27 cellular contexts compared by ENCODE assay signal in genomic region chr9:122205176-122205575, GRCh38. TPM values are rescaled to one million over a fixed set of nuclear protein-coding genes. Genes with fewer than 3 reads are reported as not detected.
A peak's percentile ranks its signal among the peaks of the same experiment; 100 is the strongest.
DNase-seq lines count a peak whose midpoint lies in the region; ATAC-seq, FAIRE-seq and TF ChIP-seq lines count a peak whose summit lies in the region.
"Had no signal": no experiment of that assay in that cellular context is flagged by ENCODE, and none has a peak within 500 bp of the region (broad histone marks: within the 10 kb centered on the region; RNA-seq: fewer than 3 reads in every experiment).

No MANE protein-coding gene starts in this region.

- no peaks in the 10 kb centered on the region for H3K79me2 ChIP-seq in H1 (ENCODE audit: control insufficient read depth in 1 of 2, insufficient read depth in 2 of 2, low read length in 2 of 2)

- intact Hi-C loops in IMR-90 (cut with micrococcal nuclease) (no loop called here), spleen (cut with DNase I; ENCODE audit: low total_unique reads) (no loop called here)

- no peaks in the 10 kb centered on the region for H3K4me1 Mint-ChIP-seq in glutamatergic neuron (ENCODE audit: low read depth, unreplicated experiment)
- H3K4me1 Mint-ChIP-seq: CD4-positive, alpha-beta memory T cell had no signal

- no peak overlapping the region for H3K56ac ChIP-seq in IMR-90 (ENCODE audit: extremely low read depth, insufficient read depth, low read length)
- no peak overlapping the region for H3K56ac ChIP-seq in H1 (replicated peaks; ENCODE audit: insufficient read length, low read depth, low read length)

- H2BK20ac ChIP-seq in IMR-90 (ENCODE audit: low read depth, low read length) (no peak overlapping the region), H1 (ENCODE audit: low read length) (peak overlapping the region; percentile 53)

- H3K4ac ChIP-seq in IMR-90 (ENCODE audit: low read depth, low read length) (no peak overlapping the region; the same call in 1 of the 2 replicates), H1 (replicated peaks; ENCODE audit: insufficient read length, low read depth, low read length) (no peak overlapping the region), neuronal stem cell (ENCODE audit: low read length) (peak overlapping the region; percentile 8)

- no peak overlapping the region for H3K23ac ChIP-seq in IMR-90 (ENCODE audit: low read depth, low read length)
- H3K23ac ChIP-seq in H1 (ENCODE audit: insufficient read length), result no peak overlapping the region
- peak overlapping the region; percentile 69 for H3K23ac ChIP-seq in neuronal stem cell (ENCODE audit: low read depth, low read length, poor library complexity)

- H3K9me1 ChIP-seq in IMR-90 (ENCODE audit: insufficient read depth, low read length), result no peaks in the 10 kb centered on the region; the same call in 1 of the 2 replicates

- in situ Hi-C loops in IMR-90 (cut with MboI; ENCODE audit: low sequenced_read_pairs), result no loop called here

- H3K36me3 Mint-ChIP-seq in glutamatergic neuron (ENCODE audit: unreplicated experiment), result no peaks in the 10 kb centered on the region
- H3K36me3 Mint-ChIP-seq: CD4-positive, alpha-beta memory T cell had no signal

- no peak for ATAC-seq in IMR-90 (ENCODE audit: low read depth)
- ATAC-seq: A549, GM23338 had no signal

- POLR2A ChIA-PET in IMR-90 (lab: Charles Lee; ENCODE audit: unreplicated experiment) (no interaction called here), H1 (lab: Charles Lee; ENCODE audit: partially characterized antibody) (no interaction called here)

- H3K18ac ChIP-seq in IMR-90 (ENCODE audit: low read depth, low read length), result no peak overlapping the region
- peak overlapping the region; percentile 11; the same call in 1 of the 2 replicates for H3K18ac ChIP-seq in H1 (ENCODE audit: extremely low read depth, low read length)
- peak overlapping the region; percentile 33 for H3K18ac ChIP-seq in neuronal stem cell (ENCODE audit: low read length)

- H3K9ac ChIP-seq in IMR-90 (ENCODE audit: low read depth, low read length) (no peak overlapping the region), H1 (replicated peaks in 1 of 4; ENCODE audit: extremely low read depth in 1 of 4, low read depth in 3 of 4, low read length in 3 of 4) (peak overlapping the region in 1 of 4 experiments; percentile 22; a peak in 1 of 7 replicates), neuronal stem cell (ENCODE audit: low read depth, low read length, poor library complexity) (no peak overlapping the region)

- H4K5ac ChIP-seq in IMR-90 (ENCODE audit: low read depth, low read length), result no peak overlapping the region
- no peak overlapping the region for H4K5ac ChIP-seq in H1 (ENCODE audit: insufficient read length, low read depth, low read length)

- H2BK120ac ChIP-seq in IMR-90 (ENCODE audit: low read depth, low read length) (no peak overlapping the region), H1 (replicated peaks; ENCODE audit: low read depth, low read length) (no peak overlapping the region), neuronal stem cell (ENCODE audit: low read depth, low read length) (no peak overlapping the region)

- H3K4me3 ChIP-seq in IMR-90 (ENCODE audit: insufficient read depth, low read depth, low read length) (no peak overlapping the region), H1 (ENCODE audit: extremely low read depth in 1 of 4, insufficient read depth in 2 of 4, low read depth in 3 of 4, low read length in 4 of 4) (no peak overlapping the region), neuronal stem cell (ENCODE audit: low read length in 2 of 2) (no peak overlapping the region), spleen (no peak overlapping the region)
- H3K4me3 ChIP-seq: A549, GM23338, HAP-1 had no signal

- no peaks in the 10 kb centered on the region for H3K23me2 ChIP-seq in H1 (ENCODE audit: low read depth, low read length)

- H3K4me3 Mint-ChIP-seq in glutamatergic neuron (ENCODE audit: unreplicated experiment), result no peak overlapping the region
- H3K4me3 Mint-ChIP-seq: CD4-positive, alpha-beta memory T cell; GM23338; HFFc6 had no signal

- CTCF ChIA-PET in IMR-90 (lab: Yijun Ruan, JAX) (no interaction called here), H1 (lab: Charles Lee; ENCODE audit: partially characterized antibody) (interaction anchor here (0.8 to 8.0 kb wide), 6 partner anchors 9 to 145 kb away, joined by 3 to 43 read pairs (median 4); no protein-coding TSS in a partner anchor)

- 98% methylated on average over 6 of the region's 8 CpGs; no CpG with 5 or more reads in 1 of the 2 experiments for WGBS in IMR-90 (ENCODE audit: extremely low coverage in 2 of 2, insufficient read length in 1 of 2), 2 experiments
- 91% methylated on average over 8 of the region's 8 CpGs; no CpG with 5 or more reads in 1 of the 2 experiments for WGBS in H1 (ENCODE audit: extremely low coverage in 1 of 2, insufficient coverage in 1 of 2, insufficient read length in 1 of 2, insufficient replicate concordance in 2 of 2, low coverage in 1 of 2, low lambda C conversion rate in 2 of 2, missing lambda C conversion rate in 1 of 2), 2 experiments
- no CpG with 5 or more reads among the region's 8 CpGs for WGBS in neuronal stem cell (ENCODE audit: extremely low coverage in 2 of 2, insufficient read length in 2 of 2, insufficient replicate concordance in 1 of 2), 2 donors
- 88 to 99% (median 93%) methylated on average over 8 of the region's 8 CpGs for WGBS in spleen, 5 donors

- H3K9me3 ChIP-seq in IMR-90 (ENCODE audit: control insufficient read depth, insufficient read depth, low read length) (no peaks in the 10 kb centered on the region), H1 (ENCODE audit: insufficient read depth in 2 of 2, low read depth in 1 of 2, low read length in 1 of 2) (no peaks in the 10 kb centered on the region), neuronal stem cell (replicated peaks in 1 of 2; ENCODE audit: control insufficient read depth in 2 of 2, insufficient read depth in 1 of 2, low read depth in 1 of 2, low read length in 2 of 2) (peaks cover 0 to 3% of the 10 kb centered on the region in 2 donors), spleen (no peaks in the 10 kb centered on the region)
- H3K9me3 ChIP-seq: A549, HAP-1 had no signal

- no peak overlapping the region for H2AK9ac ChIP-seq in IMR-90 (replicated peaks; ENCODE audit: low read depth, low read length, poor library complexity)

- H2BK5ac ChIP-seq in IMR-90 (ENCODE audit: low read depth, low read length, poor library complexity, severe bottlenecking), result no peak overlapping the region
- no peak overlapping the region for H2BK5ac ChIP-seq in H1 (ENCODE audit: low read depth, low read length)
- no peak overlapping the region for H2BK5ac ChIP-seq in neuronal stem cell (ENCODE audit: low read length)

- H4K91ac ChIP-seq in IMR-90 (ENCODE audit: insufficient read depth, low read depth, low read length) (no peak overlapping the region), H1 (replicated peaks; ENCODE audit: insufficient read length, low read length) (peak overlapping the region; percentile 35), neuronal stem cell (ENCODE audit: low read depth, low read length, poor library complexity) (no peak overlapping the region)

- peak overlapping the region; percentile 94; the same call in 1 of the 2 replicates for H2BK12ac ChIP-seq in H1 (ENCODE audit: low read depth, low read length)
- H2BK12ac ChIP-seq in neuronal stem cell (ENCODE audit: low read length), result no peak overlapping the region

- H3K14ac ChIP-seq in IMR-90 (replicated peaks; ENCODE audit: low read depth, low read length) (no peak overlapping the region), H1 (ENCODE audit: insufficient read length) (no peak overlapping the region), neuronal stem cell (ENCODE audit: low read length) (no peak overlapping the region)

- no peaks in the 10 kb centered on the region for H3K79me1 ChIP-seq in IMR-90 (ENCODE audit: low read depth in 1 of 2, low read length in 2 of 2)
- no peaks in the 10 kb centered on the region for H3K79me1 ChIP-seq in H1 (ENCODE audit: low read depth, low read length)
- peaks cover 3% of the 10 kb centered on the region for H3K79me1 ChIP-seq in neuronal stem cell (ENCODE audit: low read depth, low read length)

- H3K27me3 ChIP-seq in IMR-90 (ENCODE audit: control insufficient read depth, insufficient read depth, low read length), result peaks cover 10% of the 10 kb centered on the region; the same call in 1 of the 2 replicates
- H3K27me3 ChIP-seq in H1 (replicated peaks in 1 of 4; ENCODE audit: control insufficient read depth in 3 of 4, extremely low read depth in 1 of 4, insufficient read depth in 3 of 4, low read length in 3 of 4), result no peaks in the 10 kb centered on the region; a peak in 1 of 7 replicates
- peaks cover 0 to 90% (median 0%) of the 10 kb centered on the region in 3 experiments for H3K27me3 ChIP-seq in neuronal stem cell (ENCODE audit: control insufficient read depth in 3 of 3, insufficient read depth in 3 of 3, low read depth in 1 of 3, low read length in 3 of 3)
- peaks cover 0 to 17% (median 0%) of the 10 kb centered on the region in 7 donors for H3K27me3 ChIP-seq in spleen (replicated peaks in 1 of 7)

- H2BK15ac ChIP-seq in IMR-90 (ENCODE audit: low read depth, low read length) (no peak overlapping the region), H1 (ENCODE audit: low read length) (0 out of 2 replicates have a peak overlapping the region, but pooled peaks have one; percentile 6), neuronal stem cell (ENCODE audit: low read length) (peak overlapping the region; percentile 77)

- no peak for TF ChIP-seq POLR2A in IMR-90 (IDR thresholded peaks at IDR 0.05; ENCODE audit: low read depth, low read length)
- no peak for TF ChIP-seq POLR2A in H1 (IDR thresholded peaks at IDR 0.05; ENCODE audit: control extremely low read depth in 1 of 2, low read depth in 2 of 2, low read length in 2 of 2)
- no peak for TF ChIP-seq POLR2A in spleen (IDR thresholded peaks at IDR 0.05)

- H3K27me3 Mint-ChIP-seq in glutamatergic neuron (ENCODE audit: unreplicated experiment), result peaks cover 5% of the 10 kb centered on the region

- H2AFZ ChIP-seq in IMR-90 (replicated peaks; ENCODE audit: low read length, poor library complexity) (no peak overlapping the region), H1 (ENCODE audit: low read length) (no peak overlapping the region), neuronal stem cell (ENCODE audit: low read length) (no peak overlapping the region)

- H4K20me1 ChIP-seq in IMR-90 (ENCODE audit: insufficient read depth, low read length) (peaks cover 4% of the 10 kb centered on the region; the same call in 1 of the 2 replicates), H1 (replicated peaks in 1 of 2; ENCODE audit: control insufficient read depth in 1 of 2, insufficient read depth in 2 of 2, low read length in 2 of 2) (no peaks in the 10 kb centered on the region)

- H3K27ac ChIP-seq in IMR-90 (ENCODE audit: insufficient read depth, low read length) (no peak overlapping the region), H1 (ENCODE audit: low read depth, low read length) (no peak overlapping the region), neuronal stem cell (replicated peaks; ENCODE audit: low read length) (no peak overlapping the region), spleen (no peak overlapping the region)
- H3K27ac ChIP-seq: A549 had no signal

- FAIRE-seq in H1 (lab: Jason Lieb, UNC), result no peak
- FAIRE-seq: A549, GM12891, GM18507, H54 had no signal

- H3K9me3 Mint-ChIP-seq in glutamatergic neuron (ENCODE audit: unreplicated experiment), result no peaks in the 10 kb centered on the region
- H3K9me3 Mint-ChIP-seq: GM23338, HFFc6 had no signal

- TF ChIP-seq CTCF in IMR-90 (conservative IDR thresholded peaks at IDR 0.05; ENCODE audit: low read depth, low read length) (no peak), H1 (IDR thresholded peaks at IDR 0.05; ENCODE audit: control extremely low read depth in 1 of 3, insufficient read depth in 1 of 3, low read depth in 1 of 3, low read length in 3 of 3) (no peak), spleen (IDR thresholded peaks at IDR 0.05 in 8 of 11, conservative IDR thresholded peaks at IDR 0.05 in 3 of 11) (no peak), glutamatergic neuron (IDR thresholded peaks at IDR 0.05; ENCODE audit: partially characterized antibody, unreplicated experiment) (no peak)

- DNase-seq in IMR-90 (no peak), H1 (ENCODE audit: low read depth in 1 of 2, low spot score in 2 of 2) (no peak), neuronal stem cell (ENCODE audit: low spot score) (no peak), spleen (peak; percentile 58), Ammon's horn (ENCODE audit: low spot score) (no peak), glutamatergic neuron (no peak)
- no peak for DNase-seq in activated CD8-positive, alpha-beta memory T cell treated with anti-CD3 and anti-CD28 coated beads, Interleukin-2, amount 50 U/mL, for 48 hours
- DNase-seq: 8988T; ACHN; AML-193; C1 segment of cervical spinal cord; Calu3; CD4-positive, alpha-beta memory T cell; COR-L47; DMS53; DMS79 treated with DMSO at 0.1 percent for 48 hours; GF-D8; HFFc6 had no signal

- BruUV-seq in IMR-90 (replicated peaks; lab: Mats Ljungman, UMichigan), result no TSS peak

- TF ChIP-seq EP300 in H1 (IDR thresholded peaks at IDR 0.05; ENCODE audit: borderline replicate concordance in 1 of 2, low read depth in 2 of 2, low read length in 2 of 2), result no peak

- H2AK5ac ChIP-seq in IMR-90 (ENCODE audit: low read depth, low read length) (peak overlapping the region; percentile 15), H1 (ENCODE audit: low read depth, low read length) (peak overlapping the region; percentile 71; the same call in 1 of the 2 replicates), neuronal stem cell (ENCODE audit: low read depth, low read length) (peak overlapping the region; percentile 73)

- TF ChIP-seq RAD21 in IMR-90 (IDR thresholded peaks at IDR 0.05; ENCODE audit: low read length) (no peak), H1 (IDR thresholded peaks at IDR 0.05 in 1 of 2, conservative IDR thresholded peaks at IDR 0.05 in 1 of 2; ENCODE audit: low read depth in 2 of 2, low read length in 2 of 2) (no peak)

- H3K36me3 ChIP-seq in IMR-90 (ENCODE audit: control insufficient read depth, insufficient read depth, low read length) (no peaks in the 10 kb centered on the region), H1 (ENCODE audit: control insufficient read depth in 2 of 4, insufficient read depth in 4 of 4, low read length in 3 of 4) (no peaks in the 10 kb centered on the region), neuronal stem cell (replicated peaks in 1 of 2; ENCODE audit: control insufficient read depth in 2 of 2, insufficient read depth in 2 of 2, low read length in 2 of 2) (no peaks in the 10 kb centered on the region), spleen (no peaks in the 10 kb centered on the region)
- H3K36me3 ChIP-seq: HAP-1 had no signal

- H4K8ac ChIP-seq in IMR-90 (ENCODE audit: low read depth in 2 of 2, low read length in 2 of 2) (no peak overlapping the region), H1 (ENCODE audit: extremely low read depth, insufficient read depth, low read length) (no peak overlapping the region; the same call in 1 of the 2 replicates), neuronal stem cell (ENCODE audit: low read depth, low read length) (peak overlapping the region; percentile 9)

- H3K4me1 ChIP-seq in IMR-90 (ENCODE audit: control insufficient read depth, insufficient read depth, low read length) (peaks cover 8% of the 10 kb centered on the region; the same call in 1 of the 2 replicates), H1 (replicated peaks in 1 of 4; ENCODE audit: control insufficient read depth in 3 of 4, insufficient read depth in 4 of 4, low read length in 3 of 4) (peaks cover 0 to 11% (median 6%) of the 10 kb centered on the region in 4 experiments; a peak in 6 of 7 replicates), neuronal stem cell (ENCODE audit: control insufficient read depth in 2 of 2, insufficient read depth in 1 of 2, low read depth in 1 of 2, low read length in 2 of 2) (peaks cover 2 to 4% of the 10 kb centered on the region in 2 donors), spleen (no peaks in the 10 kb centered on the region)
- H3K4me1 ChIP-seq: A549, HAP-1 had no signal

- H3K4me2 ChIP-seq in IMR-90 (ENCODE audit: low read depth, low read length), result no peak overlapping the region
- H3K4me2 ChIP-seq in H1 (ENCODE audit: insufficient read depth in 1 of 2, low read depth in 2 of 2, low read length in 2 of 2), result no peak overlapping the region
- no peak overlapping the region for H3K4me2 ChIP-seq in neuronal stem cell (ENCODE audit: insufficient read depth, low read length, poor library complexity, severe bottlenecking)
- H3K4me2 ChIP-seq: A549 had no signal

- dilution Hi-C loops in IMR-90 (cut with HindIII; ENCODE audit: low sequenced_read_pairs, unreplicated experiment), result no loop called here

- H3K27ac Mint-ChIP-seq in glutamatergic neuron (ENCODE audit: unreplicated experiment), result no peak overlapping the region
- H3K27ac Mint-ChIP-seq: CD4-positive, alpha-beta memory T cell; GM23338; HFFc6 had no signal

RNA-seq across cellular contexts. Expression of gene LHX6, which starts 23.6 kb away (rescaled TPM):
- total RNA-seq in IMR-90 (2012; rRNA removed), result under 0.01 TPM in 2 replicates
- 0.05 and 0.17 TPM in 2 replicates for polyA plus RNA-seq in IMR-90 (2012; rRNA removed)
- 0.01 and 0.11 TPM in 2 replicates for polyA plus RNA-seq in IMR-90 (2012; cell fraction: cytosol; rRNA removed)
- 0.09 and 0.21 TPM in 2 replicates for polyA plus RNA-seq in IMR-90 (2012; cell fraction: nucleus; rRNA removed; ENCODE audit: low replicate concordance)
- total RNA-seq in H1 (2021; fragmentation: NEBNext Ultra II Directional; extraction: Animal tissue kit (Norgen Biotek cat#: 25700)), result 1.2 and 1.9 TPM in 2 replicates
- 0.92 and 1.0 TPM in 2 replicates for polyA plus RNA-seq in H1 (2011; rRNA removed)
- 0.96 TPM for polyA plus RNA-seq in H1 (2011; cell fraction: cytosol; rRNA removed)
- 1.3 TPM for polyA plus RNA-seq in H1 (2011; cell fraction: nucleus; rRNA removed)
- 0.47 to 1.5 TPM (median 0.91 TPM) in 4 replicates for polyA plus RNA-seq in H1 (2012, experiment 1 of 2)
- polyA plus RNA-seq in H1 (2012, experiment 2 of 2), result 0.52 TPM
- 1.3 TPM for polyA plus RNA-seq in H1 (2013, experiment 1 of 2)
- polyA plus RNA-seq in H1 (2013, experiment 2 of 2), result 1.4 TPM
- polyA minus RNA-seq in H1 (2011; rRNA and poly(A)+ RNA removed), result 0.63 and 0.88 TPM in 2 replicates
- 0.44 TPM for polyA minus RNA-seq in H1 (2011; cell fraction: cytosol; rRNA and poly(A)+ RNA removed)
- 1.4 TPM for polyA minus RNA-seq in H1 (2011; cell fraction: nucleus; rRNA and poly(A)+ RNA removed)
- 0.04 TPM for polyA plus RNA-seq in neuronal stem cell (2013, experiment 1 of 2)
- polyA plus RNA-seq in neuronal stem cell (2013, experiment 2 of 2), result 0.12 TPM
- total RNA-seq in spleen, result 1 to 10 TPM in 1 of 7 donors, under 1 TPM in 3, not detected in 3; 0.40 to 1.3 (median 0.46) TPM
- under 1 TPM; 0.04 to 0.12 (median 0.10) TPM for polyA plus RNA-seq in spleen
- 2.8 TPM for total RNA-seq in glutamatergic neuron (ENCODE audit: unreplicated experiment)
- total RNA-seq: CD4-positive, alpha-beta memory T cell; HFFc6 had no signal
- polyA plus RNA-seq: BJ; CD4-positive, alpha-beta memory T cell had no signal

RNA-seq across cellular contexts. Expression of gene MORN5, which starts 45.5 kb away (rescaled TPM):
- not detected in 2 replicates for total RNA-seq in IMR-90 (2012; rRNA removed)
- polyA plus RNA-seq in IMR-90 (2012; rRNA removed), result not detected in 2 replicates
- polyA plus RNA-seq in IMR-90 (2012; cell fraction: cytosol; rRNA removed), result not detected in 2 replicates
- polyA plus RNA-seq in IMR-90 (2012; cell fraction: nucleus; rRNA removed; ENCODE audit: low replicate concordance), result not detected in 2 replicates
- not detected in 2 replicates for total RNA-seq in H1 (2021; fragmentation: NEBNext Ultra II Directional; extraction: Animal tissue kit (Norgen Biotek cat#: 25700))
- polyA plus RNA-seq in H1 (2011; rRNA removed), result not detected in 2 replicates
- polyA plus RNA-seq in H1 (2011; cell fraction: cytosol; rRNA removed), result not detected
- polyA plus RNA-seq in H1 (2011; cell fraction: nucleus; rRNA removed), result not detected
- polyA plus RNA-seq in H1 (2012, experiment 1 of 2), result not detected in 4 replicates
- not detected for polyA plus RNA-seq in H1 (2012, experiment 2 of 2)
- polyA plus RNA-seq in H1 (2013, experiment 1 of 2), result not detected
- not detected for polyA plus RNA-seq in H1 (2013, experiment 2 of 2)
- not detected in 2 replicates for polyA minus RNA-seq in H1 (2011; rRNA and poly(A)+ RNA removed)
- not detected for polyA minus RNA-seq in H1 (2011; cell fraction: cytosol; rRNA and poly(A)+ RNA removed)
- not detected for polyA minus RNA-seq in H1 (2011; cell fraction: nucleus; rRNA and poly(A)+ RNA removed)
- polyA plus RNA-seq in neuronal stem cell (2013, experiment 1 of 2), result 0.61 TPM
- polyA plus RNA-seq in neuronal stem cell (2013, experiment 2 of 2), result 1.4 TPM
- 1 to 10 TPM in 1 of 7 donors, not detected in 6; 1.4 TPM for total RNA-seq in spleen
- not detected for polyA plus RNA-seq in spleen
- not detected for total RNA-seq in glutamatergic neuron (ENCODE audit: unreplicated experiment)
- total RNA-seq: Calu3; CD4-positive, alpha-beta memory T cell; Daoy; G401; GM23338; HFFc6 had no signal
- polyA plus RNA-seq: A549; BJ; CD4-positive, alpha-beta memory T cell; GM23338 had no signal

RNA-seq across cellular contexts. Expression of gene NDUFA8, which starts 45.6 kb away (rescaled TPM):
- total RNA-seq in IMR-90 (2012; rRNA removed) (45.2 and 80.8 TPM in 2 replicates), spleen (10 to 100 TPM; 27.8 to 32.7 (median 29.2) TPM), glutamatergic neuron (ENCODE audit: unreplicated experiment) (46.1 TPM)
- polyA plus RNA-seq in IMR-90 (2012; rRNA removed) (98.1 and 103 TPM in 2 replicates), H1 (2011; rRNA removed) (56.6 and 73.8 TPM in 2 replicates), spleen (10 to 100 TPM; 47.6 to 72.7 (median 66.3) TPM)
- 54.5 and 98.8 TPM in 2 replicates for polyA plus RNA-seq in IMR-90 (2012; cell fraction: cytosol; rRNA removed)
- 11.0 and 36.0 TPM in 2 replicates for polyA plus RNA-seq in IMR-90 (2012; cell fraction: nucleus; rRNA removed; ENCODE audit: low replicate concordance)
- 59.8 and 61.0 TPM in 2 replicates for total RNA-seq in H1 (2021; fragmentation: NEBNext Ultra II Directional; extraction: Animal tissue kit (Norgen Biotek cat#: 25700))
- 79.1 TPM for polyA plus RNA-seq in H1 (2011; cell fraction: cytosol; rRNA removed)
- 28.4 TPM for polyA plus RNA-seq in H1 (2011; cell fraction: nucleus; rRNA removed)
- 77.6 to 100 TPM (median 85.9 TPM) in 4 replicates for polyA plus RNA-seq in H1 (2012, experiment 1 of 2)
- 79.9 TPM for polyA plus RNA-seq in H1 (2012, experiment 2 of 2)
- polyA plus RNA-seq in H1 (2013, experiment 1 of 2), result 79.1 TPM
- 79.1 TPM for polyA plus RNA-seq in H1 (2013, experiment 2 of 2)
- 31.9 and 35.9 TPM in 2 replicates for polyA minus RNA-seq in H1 (2011; rRNA and poly(A)+ RNA removed)
- 19.2 TPM for polyA minus RNA-seq in H1 (2011; cell fraction: cytosol; rRNA and poly(A)+ RNA removed)
- 11.1 TPM for polyA minus RNA-seq in H1 (2011; cell fraction: nucleus; rRNA and poly(A)+ RNA removed)
- 74.6 TPM for polyA plus RNA-seq in neuronal stem cell (2013, experiment 1 of 2)
- polyA plus RNA-seq in neuronal stem cell (2013, experiment 2 of 2), result 76.8 TPM

RNA-seq across cellular contexts. Expression of gene RBM18, which starts 59.5 kb away (rescaled TPM):
- total RNA-seq in IMR-90 (2012; rRNA removed) (8.1 and 8.4 TPM in 2 replicates), spleen (10 to 100 TPM; 10.0 to 21.5 (median 18.1) TPM), glutamatergic neuron (ENCODE audit: unreplicated experiment) (27.3 TPM)
- polyA plus RNA-seq in IMR-90 (2012; rRNA removed) (13.8 and 15.6 TPM in 2 replicates), H1 (2011; rRNA removed) (2.4 and 5.9 TPM in 2 replicates), spleen (1 to 10 TPM; 4.2 to 7.5 (median 6.8) TPM)
- 1.8 and 2.6 TPM in 2 replicates for polyA plus RNA-seq in IMR-90 (2012; cell fraction: cytosol; rRNA removed)
- polyA plus RNA-seq in IMR-90 (2012; cell fraction: nucleus; rRNA removed; ENCODE audit: low replicate concordance), result 0.84 and 8.8 TPM in 2 replicates
- 14.3 and 15.0 TPM in 2 replicates for total RNA-seq in H1 (2021; fragmentation: NEBNext Ultra II Directional; extraction: Animal tissue kit (Norgen Biotek cat#: 25700))
- 8.2 TPM for polyA plus RNA-seq in H1 (2011; cell fraction: cytosol; rRNA removed)
- polyA plus RNA-seq in H1 (2011; cell fraction: nucleus; rRNA removed), result 2.8 TPM
- 9.9 to 17.1 TPM (median 12.0 TPM) in 4 replicates for polyA plus RNA-seq in H1 (2012, experiment 1 of 2)
- polyA plus RNA-seq in H1 (2012, experiment 2 of 2), result 1.6 TPM
- polyA plus RNA-seq in H1 (2013, experiment 1 of 2), result 7.6 TPM
- 8.4 TPM for polyA plus RNA-seq in H1 (2013, experiment 2 of 2)
- 10.6 and 12.3 TPM in 2 replicates for polyA minus RNA-seq in H1 (2011; rRNA and poly(A)+ RNA removed)
- 4.3 TPM for polyA minus RNA-seq in H1 (2011; cell fraction: cytosol; rRNA and poly(A)+ RNA removed)
- polyA minus RNA-seq in H1 (2011; cell fraction: nucleus; rRNA and poly(A)+ RNA removed), result 4.4 TPM
- 12.7 TPM for polyA plus RNA-seq in neuronal stem cell (2013, experiment 1 of 2)
- 12.1 TPM for polyA plus RNA-seq in neuronal stem cell (2013, experiment 2 of 2)

RNA-seq across cellular contexts. Expression of gene MRRF, which starts 59.5 kb away (rescaled TPM):
- total RNA-seq in IMR-90 (2012; rRNA removed), result 35.8 and 38.0 TPM in 2 replicates
- 27.1 and 32.1 TPM in 2 replicates for polyA plus RNA-seq in IMR-90 (2012; rRNA removed)
- 6.7 and 9.3 TPM in 2 replicates for polyA plus RNA-seq in IMR-90 (2012; cell fraction: cytosol; rRNA removed)
- polyA plus RNA-seq in IMR-90 (2012; cell fraction: nucleus; rRNA removed; ENCODE audit: low replicate concordance), result 10.8 and 60.6 TPM in 2 replicates
- total RNA-seq in H1 (2021; fragmentation: NEBNext Ultra II Directional; extraction: Animal tissue kit (Norgen Biotek cat#: 25700)), result 42.2 and 47.8 TPM in 2 replicates
- 16.7 and 29.4 TPM in 2 replicates for polyA plus RNA-seq in H1 (2011; rRNA removed)
- 34.9 TPM for polyA plus RNA-seq in H1 (2011; cell fraction: cytosol; rRNA removed)
- 35.9 TPM for polyA plus RNA-seq in H1 (2011; cell fraction: nucleus; rRNA removed)
- polyA plus RNA-seq in H1 (2012, experiment 1 of 2), result 33.0 to 43.0 TPM (median 39.6 TPM) in 4 replicates
- polyA plus RNA-seq in H1 (2012, experiment 2 of 2), result 8.0 TPM
- polyA plus RNA-seq in H1 (2013, experiment 1 of 2), result 41.6 TPM
- polyA plus RNA-seq in H1 (2013, experiment 2 of 2), result 37.7 TPM
- polyA minus RNA-seq in H1 (2011; rRNA and poly(A)+ RNA removed), result 52.5 and 65.8 TPM in 2 replicates
- 20.6 TPM for polyA minus RNA-seq in H1 (2011; cell fraction: cytosol; rRNA and poly(A)+ RNA removed)
- 51.0 TPM for polyA minus RNA-seq in H1 (2011; cell fraction: nucleus; rRNA and poly(A)+ RNA removed)
- 21.2 TPM for polyA plus RNA-seq in neuronal stem cell (2013, experiment 1 of 2)
- polyA plus RNA-seq in neuronal stem cell (2013, experiment 2 of 2), result 23.2 TPM
- 10 to 100 TPM; 30.9 to 44.8 (median 39.7) TPM for total RNA-seq in spleen
- polyA plus RNA-seq in spleen, result 10 to 100 TPM; 23.1 to 29.6 (median 24.7) TPM
- total RNA-seq in glutamatergic neuron (ENCODE audit: unreplicated experiment), result 16.9 TPM

Comparison
In these comparisons a context has a peak if more than half of its experiments do, and no peak if none do; other contexts are left out.
1. H2AK5ac ChIP-seq: peak in every context shown above with its lines; median percentile 73 in neuronal stem cell; 71 in H1; 15 in IMR-90.